18 cellular contexts compared by ENCODE assay signal in genomic region chr19:8212212-8212611, GRCh38. TPM values are rescaled to one million over a fixed set of nuclear protein-coding genes. Genes with fewer than 3 reads are reported as not detected.
A peak's percentile ranks its signal among the peaks of the same experiment; 100 is the strongest.
DNase-seq lines count a peak whose midpoint lies in the region; ATAC-seq, FAIRE-seq and TF ChIP-seq lines count a peak whose summit lies in the region.
"Had no signal": no experiment of that assay in that cellular context is flagged by ENCODE, and none has a peak within 500 bp of the region (broad histone marks: within the 10 kb centered on the region; RNA-seq: fewer than 3 reads in every experiment).

No MANE protein-coding gene starts in this region.

- in situ Hi-C loops in IMR-90 (cut with MboI; ENCODE audit: low sequenced_read_pairs) = no loop called here

- TF ChIP-seq CTCF in C4-2B (conservative IDR thresholded peaks at IDR 0.05) (no peak), IMR-90 (conservative IDR thresholded peaks at IDR 0.05; ENCODE audit: low read depth, low read length) (no peak), astrocyte (IDR thresholded peaks at IDR 0.05; ENCODE audit: insufficient read depth, low read depth, low read length) (no peak)

- H3K4ac ChIP-seq in IMR-90 (ENCODE audit: low read depth, low read length) = no peak overlapping the region

- no peak overlapping the region for H2BK120ac ChIP-seq in IMR-90 (ENCODE audit: low read depth, low read length)

- no peak for TF ChIP-seq RAD21 in IMR-90 (IDR thresholded peaks at IDR 0.05; ENCODE audit: low read length)

- H2BK20ac ChIP-seq in IMR-90 (ENCODE audit: low read depth, low read length) = no peak overlapping the region

- H2AK5ac ChIP-seq in IMR-90 (ENCODE audit: low read depth, low read length) = no peak overlapping the region

- H3K9ac ChIP-seq in IMR-90 (ENCODE audit: low read depth, low read length) = no peak overlapping the region
- H3K9ac ChIP-seq in astrocyte (ENCODE audit: low read length) = no peak overlapping the region

- ATAC-seq in IMR-90 (ENCODE audit: low read depth) (no peak), naive B cell (ENCODE audit: low read depth in 2 of 2) (no peak)
- ATAC-seq: body of pancreas, HCT116 had no signal

- H4K91ac ChIP-seq in IMR-90 (ENCODE audit: insufficient read depth, low read depth, low read length) = no peak overlapping the region

- intact Hi-C loops in IMR-90 (cut with micrococcal nuclease) = no loop called here

- H3K23ac ChIP-seq in IMR-90 (ENCODE audit: low read depth, low read length) = no peak overlapping the region

- no peak for FAIRE-seq in astrocyte (lab: Jason Lieb, UNC)
- no peak for FAIRE-seq in GM19239 (lab: Jason Lieb, UNC)

- H3K4me1 ChIP-seq in IMR-90 (ENCODE audit: control insufficient read depth, insufficient read depth, low read length) (peaks cover 4% of the 10 kb centered on the region; the same call in 1 of the 2 replicates), astrocyte (ENCODE audit: insufficient read depth, low read length) (no peaks in the 10 kb centered on the region)

- no peak overlapping the region for H4K8ac ChIP-seq in IMR-90 (ENCODE audit: low read depth in 2 of 2, low read length in 2 of 2)

- no peak overlapping the region for H2BK5ac ChIP-seq in IMR-90 (ENCODE audit: low read depth, low read length, poor library complexity, severe bottlenecking)

- DNase-seq in IMR-90 = no peak
- no peak for DNase-seq in astrocyte (ENCODE audit: low read depth)
- DNase-seq in naive B cell = no peak
- no peak for DNase-seq in stimulated activated naive CD4-positive, alpha-beta T cell treated with Interleukin-2 at 50 U/mL for 16 hours (lab: John Stamatoyannopoulos, UW)
- DNase-seq in NOMO-1 treated with DMSO at 0.1 percent for 48 hours (lab: John Stamatoyannopoulos, UW; ENCODE audit: unreplicated experiment) = no peak
- DNase-seq in NCI-H2081 (lab: John Stamatoyannopoulos, UW) = no peak
- DNase-seq in GM19239 (ENCODE audit: insufficient read length, low spot score) = no peak
- DNase-seq: activated CD8-positive, alpha-beta memory T cell treated with anti-CD3 and anti-CD28 coated beads for 24 hours; activated gamma-delta T cell; body of pancreas; DMS53; sigmoid colon; stimulated activated CD4-positive, alpha-beta T cell treated with anti-CD3 and anti-CD28 coated beads, Interleukin-2, amount 100 ng/mL, for 48 hours; stimulated activated CD8-positive, alpha-beta memory T cell treated with anti-CD3 and anti-CD28 coated beads, Interleukin-4, amount 100 ng/mL, for 48 hours; upper lobe of left lung had no signal

- H3K56ac ChIP-seq in IMR-90 (ENCODE audit: extremely low read depth, insufficient read depth, low read length) = no peak overlapping the region

- H3K4me3 Mint-ChIP-seq in astrocyte (ENCODE audit: unreplicated experiment) = no peak overlapping the region
- peak overlapping the region in 7 of 8 donors; percentile 12 to 99 (median 45) for H3K4me3 Mint-ChIP-seq in naive B cell

- 0 out of 2 replicates have a peak overlapping the region, but pooled peaks have one; percentile 10 for H3K27ac ChIP-seq in C4-2B
- H3K27ac ChIP-seq in IMR-90 (ENCODE audit: insufficient read depth, low read length) = no peak overlapping the region
- H3K27ac ChIP-seq in astrocyte (ENCODE audit: low read depth, low read length) = no peak overlapping the region
- H3K27ac ChIP-seq: sigmoid colon, upper lobe of left lung had no signal

- no peaks in the 10 kb centered on the region for H3K9me1 ChIP-seq in IMR-90 (ENCODE audit: insufficient read depth, low read length)

- peaks cover 5% of the 10 kb centered on the region for H3K27me3 ChIP-seq in IMR-90 (ENCODE audit: control insufficient read depth, insufficient read depth, low read length)
- peaks cover 4% of the 10 kb centered on the region for H3K27me3 ChIP-seq in astrocyte (ENCODE audit: insufficient read depth, low read length)
- H3K27me3 ChIP-seq: body of pancreas, sigmoid colon had no signal

- peaks cover 6% of the 10 kb centered on the region for H3K4me1 Mint-ChIP-seq in astrocyte (ENCODE audit: low read depth, unreplicated experiment)
- H3K4me1 Mint-ChIP-seq in naive B cell = peaks cover 43 to 75% (median 73%) of the 10 kb centered on the region in 3 donors

- no peaks in the 10 kb centered on the region for H3K9me3 ChIP-seq in IMR-90 (ENCODE audit: control insufficient read depth, insufficient read depth, low read length)
- H3K9me3 ChIP-seq in astrocyte (ENCODE audit: insufficient read depth, low read depth, low read length) = no peaks in the 10 kb centered on the region
- H3K9me3 ChIP-seq: body of pancreas, sigmoid colon, upper lobe of left lung had no signal

- no peak overlapping the region for H3K4me2 ChIP-seq in IMR-90 (ENCODE audit: low read depth, low read length)
- no peak overlapping the region for H3K4me2 ChIP-seq in astrocyte (ENCODE audit: low read length)

- no peak overlapping the region for H3K18ac ChIP-seq in IMR-90 (ENCODE audit: low read depth, low read length)

- no peak overlapping the region for H2AK9ac ChIP-seq in IMR-90 (replicated peaks; ENCODE audit: low read depth, low read length, poor library complexity)

- dilution Hi-C loops in IMR-90 (cut with HindIII; ENCODE audit: low sequenced_read_pairs, unreplicated experiment) = no loop called here

- POLR2A ChIA-PET in IMR-90 (lab: Charles Lee; ENCODE audit: unreplicated experiment) = no interaction called here

- H3K36me3 Mint-ChIP-seq in astrocyte (ENCODE audit: low read depth, unreplicated experiment) = peaks cover 5% of the 10 kb centered on the region
- H3K36me3 Mint-ChIP-seq in naive B cell = peaks cover 0 to 23% of the 10 kb centered on the region in 2 donors

- peak overlapping the region; percentile 21 for H2AFZ ChIP-seq in IMR-90 (replicated peaks; ENCODE audit: low read length, poor library complexity)
- H2AFZ ChIP-seq in astrocyte (ENCODE audit: low read depth, low read length) = no peak overlapping the region

- no peaks in the 10 kb centered on the region; a peak in 1 of 4 replicates for H3K79me1 ChIP-seq in IMR-90 (ENCODE audit: low read depth in 1 of 2, low read length in 2 of 2)

- BruUV-seq in IMR-90 (replicated peaks; lab: Mats Ljungman, UMichigan) = no TSS peak

- H3K36me3 ChIP-seq in IMR-90 (ENCODE audit: control insufficient read depth, insufficient read depth, low read length) (no peaks in the 10 kb centered on the region), astrocyte (ENCODE audit: insufficient read depth, low read length) (no peaks in the 10 kb centered on the region)
- H3K36me3 ChIP-seq: sigmoid colon had no signal

- H3K14ac ChIP-seq in IMR-90 (replicated peaks; ENCODE audit: low read depth, low read length) = no peak overlapping the region

- peak overlapping the region; percentile 20 for H3K27ac Mint-ChIP-seq in astrocyte (ENCODE audit: unreplicated experiment)
- peak overlapping the region in 4 of 6 donors; percentile 81 to 98 (median 88) for H3K27ac Mint-ChIP-seq in naive B cell

- WGBS in IMR-90 (ENCODE audit: extremely low coverage in 2 of 2, insufficient read length in 1 of 2), 2 experiments = no CpG with 5 or more reads among the region's 6 CpGs

- no peak for TF ChIP-seq POLR2A in IMR-90 (IDR thresholded peaks at IDR 0.05; ENCODE audit: low read depth, low read length)

- H4K5ac ChIP-seq in IMR-90 (ENCODE audit: low read depth, low read length) = no peak overlapping the region

- CTCF ChIA-PET in IMR-90 (lab: Yijun Ruan, JAX) = no interaction called here

- H2BK15ac ChIP-seq in IMR-90 (ENCODE audit: low read depth, low read length) = no peak overlapping the region

- H3K4me3 ChIP-seq in IMR-90 (ENCODE audit: insufficient read depth, low read depth, low read length) = no peak overlapping the region
- H3K4me3 ChIP-seq in astrocyte (ENCODE audit: insufficient read depth, low read depth, low read length) = no peak overlapping the region
- H3K4me3 ChIP-seq: body of pancreas, lung, sigmoid colon, upper lobe of left lung had no signal

- H3K27me3 Mint-ChIP-seq in astrocyte (ENCODE audit: low read depth, unreplicated experiment) = peaks cover 14% of the 10 kb centered on the region
- H3K27me3 Mint-ChIP-seq in naive B cell = no peaks in the 10 kb centered on the region

- H4K20me1 ChIP-seq in IMR-90 (ENCODE audit: insufficient read depth, low read length) (no peaks in the 10 kb centered on the region), astrocyte (ENCODE audit: insufficient read depth, low read length) (no peaks in the 10 kb centered on the region)

- H3K9me3 Mint-ChIP-seq in astrocyte (ENCODE audit: unreplicated experiment) (no peaks in the 10 kb centered on the region), naive B cell (no peaks in the 10 kb centered on the region)

- no peaks in the 10 kb centered on the region for H3K79me2 ChIP-seq in astrocyte (ENCODE audit: insufficient read depth, low read length)

TF ChIP-seq in IMR-90, 13 proteins besides CTCF, POLR2A, EP300 and RAD21 (continues in another document):
- TF ChIP-seq RFX5 (IDR thresholded peaks at IDR 0.05; ENCODE audit: low read depth, low read length) = no peak
- TF ChIP-seq CEBPB (IDR thresholded peaks at IDR 0.05; ENCODE audit: low read depth, low read length) = no peak
- TF ChIP-seq MAZ (IDR thresholded peaks at IDR 0.05; ENCODE audit: borderline replicate concordance, low read depth, low read length) = no peak
- no peak for TF ChIP-seq MXI1 (IDR thresholded peaks at IDR 0.05; ENCODE audit: borderline replicate concordance, low read depth, low read length)
- TF ChIP-seq USF2 (IDR thresholded peaks at IDR 0.05; ENCODE audit: low read depth, low read length) = no peak
- TF ChIP-seq, protein P1, sequence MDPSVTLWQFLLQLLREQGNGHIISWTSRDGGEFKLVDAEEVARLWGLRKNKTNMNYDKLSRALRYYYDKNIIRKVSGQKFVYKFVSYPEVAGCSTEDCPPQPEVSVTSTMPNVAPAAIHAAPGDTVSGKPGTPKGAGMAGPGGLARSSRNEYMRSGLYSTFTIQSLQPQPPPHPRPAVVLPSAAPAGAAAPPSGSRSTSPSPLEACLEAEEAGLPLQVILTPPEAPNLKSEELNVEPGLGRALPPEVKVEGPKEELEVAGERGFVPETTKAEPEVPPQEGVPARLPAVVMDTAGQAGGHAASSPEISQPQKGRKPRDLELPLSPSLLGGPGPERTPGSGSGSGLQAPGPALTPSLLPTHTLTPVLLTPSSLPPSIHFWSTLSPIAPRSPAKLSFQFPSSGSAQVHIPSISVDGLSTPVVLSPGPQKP (IDR thresholded peaks at IDR 0.05; ENCODE audit: borderline replicate concordance, low read depth, low read length) = no peak
- no peak for TF ChIP-seq BHLHE40 (IDR thresholded peaks at IDR 0.05; ENCODE audit: low read depth, low read length)

RNA-seq across cellular contexts. Expression of gene CERS4, which starts 3.0 kb away (rescaled TPM):
- total RNA-seq in IMR-90 (2012; rRNA removed) = 3.2 and 3.9 TPM in 2 replicates
- polyA plus RNA-seq in IMR-90 (2012; rRNA removed) = 5.5 and 5.7 TPM in 2 replicates
- polyA plus RNA-seq in IMR-90 (2012; cell fraction: cytosol; rRNA removed) = 5.6 and 7.9 TPM in 2 replicates
- polyA plus RNA-seq in IMR-90 (2012; cell fraction: nucleus; rRNA removed; ENCODE audit: low replicate concordance) = 4.6 and 5.2 TPM in 2 replicates
- 13.3 and 15.7 TPM in 2 replicates for total RNA-seq in astrocyte
- polyA plus RNA-seq in naive B cell (ENCODE audit: low read depth in 6 of 6) = 10 to 100 TPM; 36.3 to 53.3 (median 43.7) TPM
